ENCODE assay signal across 1 cellular context in the genomic region with DNA sequence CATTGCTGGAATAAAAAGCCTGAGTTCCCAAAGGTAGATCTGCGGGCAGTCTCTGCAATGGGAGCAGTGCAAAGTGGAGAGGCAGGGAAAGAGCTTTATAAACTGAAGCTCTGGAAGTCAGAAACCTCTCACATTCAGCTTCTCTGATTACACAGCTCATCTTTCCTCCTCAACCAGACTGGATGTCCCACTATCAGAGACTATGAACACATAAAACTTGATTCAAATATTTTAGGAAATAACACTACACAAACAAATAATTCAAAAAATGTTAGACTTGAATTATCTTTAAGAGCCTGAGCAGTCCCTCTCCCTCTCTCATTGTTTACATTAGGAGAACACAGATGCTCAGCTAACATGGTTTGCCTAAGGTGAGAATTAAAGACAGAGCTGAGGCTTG.
TF ChIP-seq lines count a peak whose summit lies in the region.

No MANE protein-coding gene starts in this region.

TF ChIP-seq in WTC11, 78 proteins besides CTCF, POLR2A, EP300 and RAD21 (continued from another document):
- TF ChIP-seq, protein P1, sequence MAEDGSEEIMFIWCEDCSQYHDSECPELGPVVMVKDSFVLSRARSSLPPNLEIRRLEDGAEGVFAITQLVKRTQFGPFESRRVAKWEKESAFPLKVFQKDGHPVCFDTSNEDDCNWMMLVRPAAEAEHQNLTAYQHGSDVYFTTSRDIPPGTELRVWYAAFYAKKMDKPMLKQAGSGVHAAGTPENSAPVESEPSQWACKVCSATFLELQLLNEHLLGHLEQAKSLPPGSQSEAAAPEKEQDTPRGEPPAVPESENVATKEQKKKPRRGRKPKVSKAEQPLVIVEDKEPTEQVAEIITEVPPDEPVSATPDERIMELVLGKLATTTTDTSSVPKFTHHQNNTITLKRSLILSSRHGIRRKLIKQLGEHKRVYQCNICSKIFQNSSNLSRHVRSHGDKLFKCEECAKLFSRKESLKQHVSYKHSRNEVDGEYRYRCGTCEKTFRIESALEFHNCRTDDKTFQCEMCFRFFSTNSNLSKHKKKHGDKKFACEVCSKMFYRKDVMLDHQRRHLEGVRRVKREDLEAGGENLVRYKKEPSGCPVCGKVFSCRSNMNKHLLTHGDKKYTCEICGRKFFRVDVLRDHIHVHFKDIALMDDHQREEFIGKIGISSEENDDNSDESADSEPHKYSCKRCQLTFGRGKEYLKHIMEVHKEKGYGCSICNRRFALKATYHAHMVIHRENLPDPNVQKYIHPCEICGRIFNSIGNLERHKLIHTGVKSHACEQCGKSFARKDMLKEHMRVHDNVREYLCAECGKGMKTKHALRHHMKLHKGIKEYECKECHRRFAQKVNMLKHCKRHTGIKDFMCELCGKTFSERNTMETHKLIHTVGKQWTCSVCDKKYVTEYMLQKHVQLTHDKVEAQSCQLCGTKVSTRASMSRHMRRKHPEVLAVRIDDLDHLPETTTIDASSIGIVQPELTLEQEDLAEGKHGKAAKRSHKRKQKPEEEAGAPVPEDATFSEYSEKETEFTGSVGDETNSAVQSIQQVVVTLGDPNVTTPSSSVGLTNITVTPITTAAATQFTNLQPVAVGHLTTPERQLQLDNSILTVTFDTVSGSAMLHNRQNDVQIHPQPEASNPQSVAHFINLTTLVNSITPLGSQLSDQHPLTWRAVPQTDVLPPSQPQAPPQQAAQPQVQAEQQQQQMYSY (CRISPR knock-in tag; IDR thresholded peaks at IDR 0.05), result no peak
